13 cellular contexts compared by ENCODE assay signal in the genomic region with DNA sequence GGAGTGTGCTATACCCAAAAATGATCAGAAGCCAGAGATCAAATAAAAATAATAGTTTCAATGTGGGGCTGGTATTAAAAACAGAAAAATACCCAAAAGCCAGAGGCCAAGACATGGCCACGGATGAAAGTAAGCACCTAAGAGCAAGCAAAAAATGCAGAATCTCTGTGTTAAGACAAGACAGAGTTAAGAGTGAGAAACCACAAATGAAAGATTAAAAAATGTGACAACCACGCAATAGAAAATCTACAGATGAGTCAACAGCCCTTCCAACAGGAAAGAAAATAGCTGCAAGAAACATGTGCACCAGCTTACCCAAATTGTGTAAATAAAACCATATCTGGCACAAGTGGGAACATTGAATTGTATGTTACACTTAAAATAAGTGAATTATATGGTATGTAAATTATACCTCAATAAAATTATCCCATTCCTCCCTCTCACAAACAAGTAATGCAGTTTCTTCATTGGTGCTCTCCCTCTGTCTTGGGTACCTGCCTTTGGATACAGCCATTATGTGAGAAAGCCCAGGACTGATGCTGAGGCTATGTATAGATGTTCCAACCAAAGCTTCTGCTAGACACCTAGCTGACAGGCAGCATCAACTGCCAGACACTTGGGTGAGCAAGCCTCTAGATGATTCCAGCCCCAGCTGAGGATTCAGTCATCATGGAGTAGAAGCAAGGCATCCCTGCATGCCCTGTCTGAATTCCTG. TPM values are rescaled to one million over a fixed set of nuclear protein-coding genes. Genes with fewer than 3 reads are reported as not detected.
DNase-seq lines count a peak whose midpoint lies in the region; ATAC-seq and TF ChIP-seq lines count a peak whose summit lies in the region.
"Had no signal": no experiment of that assay in that cellular context is flagged by ENCODE, and none has a peak within 500 bp of the region (broad histone marks: within the 10 kb centered on the region; RNA-seq: fewer than 3 reads in every experiment).

No MANE protein-coding gene starts in this region.

- H3K4me1 Mint-ChIP-seq in neural progenitor cell, result peaks cover 3% of the 10 kb centered on the region

- H3K27ac ChIP-seq in suprapubic skin (no peak overlapping the region), neural progenitor cell (no peak overlapping the region), Karpas-422 (ENCODE audit: low read length) (no peak overlapping the region)
- H3K27ac ChIP-seq: KMS-11 had no signal

- H3K79me2 ChIP-seq in neural progenitor cell (ENCODE audit: low read depth), result no peaks in the 10 kb centered on the region
- H3K79me2 ChIP-seq in Karpas-422 (ENCODE audit: low read length), result no peaks in the 10 kb centered on the region

- peak; percentile 7 for DNase-seq in epithelial cell of esophagus (ENCODE audit: low read depth)
- no peak for DNase-seq in suprapubic skin (ENCODE audit: low spot score in 2 of 2)
- DNase-seq in neural progenitor cell (ENCODE audit: low spot score), result no peak
- no peak for DNase-seq in Karpas-422
- DNase-seq: activated CD4-positive, CD25-positive, alpha-beta regulatory T cell treated with anti-CD3 and anti-CD28 coated beads, Interleukin-2, amount 50 U/mL, for 72 hours; aorta; DMS79 treated with DMSO at 0.1 percent for 48 hours; NCI-H2227 treated with DMSO at 0.1 percent for 48 hours had no signal

- no peaks in the 10 kb centered on the region for H3K9me2 ChIP-seq in Karpas-422 (replicated peaks; ENCODE audit: insufficient read depth, low read length)

- H3K36me3 Mint-ChIP-seq in neural progenitor cell, result no peaks in the 10 kb centered on the region

- no peaks in the 10 kb centered on the region for H3K36me3 ChIP-seq in suprapubic skin
- H3K36me3 ChIP-seq in neural progenitor cell, result no peaks in the 10 kb centered on the region
- H3K36me3 ChIP-seq in Karpas-422 (ENCODE audit: insufficient read depth, low read length), result no peaks in the 10 kb centered on the region

- no peak overlapping the region for H3K4me3 Mint-ChIP-seq in neural progenitor cell

- TF ChIP-seq CTCF in epithelial cell of esophagus (IDR thresholded peaks at IDR 0.05; ENCODE audit: insufficient read depth, low read depth, low read length, missing control alignments) (no peak), suprapubic skin (IDR thresholded peaks at IDR 0.05) (no peak), neural progenitor cell (IDR thresholded peaks at IDR 0.05) (no peak)

- TF ChIP-seq POLR2A in suprapubic skin (IDR thresholded peaks at IDR 0.05), result no peak

- no peaks in the 10 kb centered on the region for H3K9me3 ChIP-seq in suprapubic skin
- H3K9me3 ChIP-seq in neural progenitor cell (ENCODE audit: low read depth), result no peaks in the 10 kb centered on the region
- no peaks in the 10 kb centered on the region for H3K9me3 ChIP-seq in Karpas-422 (ENCODE audit: low read length)

- ATAC-seq in GM18873 (IDR thresholded peaks at IDR 0.05; ENCODE audit: low FRiP score, unreplicated experiment), result peak; percentile 43
- peak; percentile 62 for ATAC-seq in GM21526 (IDR thresholded peaks at IDR 0.05; ENCODE audit: low FRiP score, unreplicated experiment)
- peak; percentile 60 for ATAC-seq in HG03108 (IDR thresholded peaks at IDR 0.05; ENCODE audit: unreplicated experiment)
- ATAC-seq: esophagus mucosa had no signal

- no peak overlapping the region for H3K27ac Mint-ChIP-seq in neural progenitor cell

- H3K27me3 ChIP-seq in suprapubic skin, result no peaks in the 10 kb centered on the region
- no peaks in the 10 kb centered on the region for H3K27me3 ChIP-seq in neural progenitor cell
- H3K27me3 ChIP-seq in Karpas-422 (ENCODE audit: low read length), result no peaks in the 10 kb centered on the region

- H4K20me1 ChIP-seq in neural progenitor cell (ENCODE audit: low read depth), result no peaks in the 10 kb centered on the region
- H4K20me1 ChIP-seq in Karpas-422 (ENCODE audit: insufficient read depth, low read depth, low read length), result no peaks in the 10 kb centered on the region

- no peak overlapping the region for H3K4me2 ChIP-seq in neural progenitor cell
- H3K4me2 ChIP-seq in Karpas-422 (ENCODE audit: low read depth, low read length, poor library complexity, severe bottlenecking), result no peak overlapping the region
- H3K4me2 ChIP-seq: KMS-11 had no signal

- no peak overlapping the region for H3K4me3 ChIP-seq in epithelial cell of esophagus (ENCODE audit: low read length)
- no peak overlapping the region for H3K4me3 ChIP-seq in suprapubic skin
- H3K4me3 ChIP-seq in neural progenitor cell, result no peak overlapping the region
- no peak overlapping the region for H3K4me3 ChIP-seq in Karpas-422 (ENCODE audit: low read length)

- no peak for TF ChIP-seq EP300 in suprapubic skin (IDR thresholded peaks at IDR 0.05)

- H2AFZ ChIP-seq in neural progenitor cell (replicated peaks) (no peak overlapping the region), Karpas-422 (ENCODE audit: low read length) (no peak overlapping the region)

- no peaks in the 10 kb centered on the region for H3K9me3 Mint-ChIP-seq in neural progenitor cell

- H3K4me1 ChIP-seq in suprapubic skin (no peaks in the 10 kb centered on the region), neural progenitor cell (no peaks in the 10 kb centered on the region), Karpas-422 (ENCODE audit: low read length) (no peaks in the 10 kb centered on the region)

- WGBS in suprapubic skin, result 33% methylated on average over 2 of the region's 2 CpGs

- no peaks in the 10 kb centered on the region for H3F3A ChIP-seq in neural progenitor cell (ENCODE audit: low read depth)

- H3K9ac ChIP-seq in neural progenitor cell (no peak overlapping the region), Karpas-422 (ENCODE audit: low read length) (no peak overlapping the region)
- H3K9ac ChIP-seq: KMS-11 had no signal

- no peaks in the 10 kb centered on the region for H3K27me3 Mint-ChIP-seq in neural progenitor cell (ENCODE audit: insufficient read depth, low read depth)

RNA-seq across cellular contexts. Expression of gene UFL1, which starts 55.3 kb away (rescaled TPM):
- total RNA-seq in suprapubic skin (10 to 100 TPM; 19.4 to 34.4 (median 22.3) TPM), neural progenitor cell (ENCODE audit: low replicate concordance) (21.9 and 38.2 TPM in 2 replicates)
- total RNA-seq in Karpas-422 (2014; rRNA removed; shearing (Covaris generic); ENCODE audit: low replicate concordance), result 19.3 and 45.8 TPM in 2 replicates
